Comparison of ENCODE assay signal across 8 cellular contexts in the genomic region with DNA sequence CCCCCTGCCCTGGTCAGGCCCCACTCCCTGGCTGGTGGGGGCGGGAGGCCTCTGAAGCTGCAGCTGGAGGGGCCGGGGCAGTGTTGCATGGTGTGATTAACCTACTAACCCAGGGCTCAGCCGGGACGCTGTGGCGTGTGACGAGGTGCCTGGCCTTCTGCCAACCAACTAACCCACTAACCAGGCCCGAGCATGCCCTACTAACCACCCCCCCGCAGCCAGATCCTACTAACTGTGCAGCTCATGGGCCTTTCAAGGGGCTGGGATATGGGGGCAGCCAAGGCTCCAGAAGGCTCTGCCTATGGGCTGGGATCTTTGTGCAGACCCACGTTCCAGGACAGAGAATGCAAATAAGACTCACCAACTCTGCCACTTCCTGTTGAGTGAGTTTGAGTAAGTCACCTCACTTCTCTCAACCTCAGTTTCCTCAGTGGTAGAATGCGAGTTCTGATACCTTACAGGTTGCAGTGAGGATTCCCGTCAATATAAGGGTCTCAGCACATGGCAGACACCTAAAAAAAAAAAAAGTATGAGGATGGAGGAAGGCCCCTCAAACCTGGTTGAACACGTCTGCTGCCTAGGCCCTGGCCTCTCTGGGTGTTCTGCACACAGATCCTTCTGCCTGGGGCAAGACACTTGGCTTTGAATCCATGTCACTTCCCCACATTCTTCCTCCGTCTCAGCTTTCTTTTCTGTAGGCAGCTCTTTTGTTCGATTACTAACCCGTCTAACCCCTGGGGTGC. TPM values are rescaled to one million over a fixed set of nuclear protein-coding genes. Genes with fewer than 3 reads are reported as not detected.
DNase-seq lines count a peak whose midpoint lies in the region; ATAC-seq and TF ChIP-seq lines count a peak whose summit lies in the region.

No MANE protein-coding gene starts in this region.

- peak overlapping the region; percentile 94 to 98 for H3K27ac ChIP-seq in lung (ENCODE audit: low read depth in 1 of 2, low read length in 1 of 2)

- 55 to 71% methylated on average over 15 of the region's 15 CpGs for WGBS in lung, 2 donors

- H3K4me1 ChIP-seq in lung (ENCODE audit: control insufficient read depth in 2 of 2, insufficient read depth in 2 of 2, low read length in 2 of 2), result peaks cover 6 to 19% of the 10 kb centered on the region in 2 donors

- no peaks in the 10 kb centered on the region for H3K36me3 ChIP-seq in lung (ENCODE audit: control insufficient read depth in 2 of 2, insufficient read depth in 2 of 2, low read length in 2 of 2)

- DNase-seq in RPMI7951 (ENCODE audit: low read depth) (peak; percentile 41), lung (ENCODE audit: low spot score) (no peak), NCI-H82 treated with DMSO at 0.1 percent for 48 hours (lab: John Stamatoyannopoulos, UW; ENCODE audit: unreplicated experiment) (no peak), GOT3 (lab: John Stamatoyannopoulos, UW) (no peak), NCI-H1436 treated with DMSO at 0.1 percent for 48 hours (lab: John Stamatoyannopoulos, UW) (no peak)
- DNase-seq in activated naive CD4-positive, alpha-beta T cell treated with anti-CD3 and anti-CD28 coated beads, Interleukin-2, amount 10 ng/mL, durations not matched to agents 7 days and 5 days, result peak; percentile 72
- peak; percentile 51 for DNase-seq in stimulated activated CD8-positive, alpha-beta memory T cell treated with anti-CD3 and anti-CD28 coated beads, Interleukin-4, amount 100 ng/mL, for 24 hours (ENCODE audit: low read depth)

- no peaks in the 10 kb centered on the region for H3K27me3 ChIP-seq in lung (ENCODE audit: control insufficient read depth, insufficient read depth)

- no peak for TF ChIP-seq CTCF in lung (IDR thresholded peaks at IDR 0.05; ENCODE audit: control extremely low read depth, extremely low read depth)

- peaks cover 68% of the 10 kb centered on the region for H3K4me1 Mint-ChIP-seq in activated naive CD4-positive, alpha-beta T cell treated with anti-CD3 and anti-CD28 coated beads, Interleukin-2, amount 10 ng/mL, durations not matched to agents 7 days and 5 days

- H3K27me3 Mint-ChIP-seq in activated naive CD4-positive, alpha-beta T cell treated with anti-CD3 and anti-CD28 coated beads, Interleukin-2, amount 10 ng/mL, durations not matched to agents 7 days and 5 days, result no peaks in the 10 kb centered on the region

- peaks cover 45% of the 10 kb centered on the region for H3K36me3 Mint-ChIP-seq in activated naive CD4-positive, alpha-beta T cell treated with anti-CD3 and anti-CD28 coated beads, Interleukin-2, amount 10 ng/mL, durations not matched to agents 7 days and 5 days

- peak overlapping the region; percentile 98 for H3K27ac Mint-ChIP-seq in activated naive CD4-positive, alpha-beta T cell treated with anti-CD3 and anti-CD28 coated beads, Interleukin-2, amount 10 ng/mL, durations not matched to agents 7 days and 5 days

- ATAC-seq in GM19452 (IDR thresholded peaks at IDR 0.05; ENCODE audit: unreplicated experiment), result peak; percentile 29
- no peak for ATAC-seq in lung (ENCODE audit: insufficient read depth, low FRiP score)

- CTCF ChIA-PET in activated naive CD4-positive, alpha-beta T cell treated with anti-CD3 and anti-CD28 coated beads, Interleukin-2, amount 10 ng/mL, durations not matched to agents 7 days and 5 days (lab: Charles Lee), result interaction anchor here (1.0 to 2.1 kb wide), 6 partner anchors 14 to 193 kb away, joined by 3 to 7 read pairs (median 3); a partner anchor contains a TSS

- no peak overlapping the region for H3K4me3 ChIP-seq in lung

- no peaks in the 10 kb centered on the region for H3K9me3 Mint-ChIP-seq in activated naive CD4-positive, alpha-beta T cell treated with anti-CD3 and anti-CD28 coated beads, Interleukin-2, amount 10 ng/mL, durations not matched to agents 7 days and 5 days

- no peaks in the 10 kb centered on the region for H3K9me3 ChIP-seq in lung (ENCODE audit: control insufficient read depth in 2 of 2, insufficient read depth in 1 of 2, low read length in 1 of 2)

- peak overlapping the region; percentile 93 for H3K4me3 Mint-ChIP-seq in activated naive CD4-positive, alpha-beta T cell treated with anti-CD3 and anti-CD28 coated beads, Interleukin-2, amount 10 ng/mL, durations not matched to agents 7 days and 5 days

RNA-seq across cellular contexts. Expression of a gene that starts 14.1 kb away (rescaled TPM):
- total RNA-seq in RPMI7951 (2014; rRNA removed; shearing (Covaris generic)), result 0.39 and 0.48 TPM in 2 replicates
- 1 to 10 TPM; 4.6 to 5.0 TPM for total RNA-seq in lung
- polyA plus RNA-seq in lung, result 1 to 10 TPM; 1.7 to 5.4 TPM

RNA-seq across cellular contexts. Expression of a gene that starts 49.7 kb away (rescaled TPM):
- not detected in 2 replicates for total RNA-seq in RPMI7951 (2014; rRNA removed; shearing (Covaris generic))
- total RNA-seq in lung, result not detected
- under 1 TPM; 0.06 to 0.22 TPM for polyA plus RNA-seq in lung

RNA-seq across cellular contexts. Expression of a gene that starts 53.7 kb away (rescaled TPM):
- total RNA-seq in RPMI7951 (2014; rRNA removed; shearing (Covaris generic)), result 0.12 TPM in 1 of 2 replicates, not detected in the other
- under 1 TPM; 0.34 to 0.57 TPM for total RNA-seq in lung
- 1 to 10 TPM in 1 of 2 donors, under 1 TPM in 1; 0.14 to 1.1 TPM for polyA plus RNA-seq in lung

Comparison
In these comparisons a context has a peak if more than half of its experiments do, and no peak if none do; other contexts are left out.
1. DNase-seq: peak in RPMI7951 (single experiment), activated naive CD4-positive, alpha-beta T cell treated with anti-CD3 and anti-CD28 coated beads, Interleukin-2, amount 10 ng/mL, durations not matched to agents 7 days and 5 days (single experiment) and stimulated activated CD8-positive, alpha-beta memory T cell treated with anti-CD3 and anti-CD28 coated beads, Interleukin-4, amount 100 ng/mL, for 24 hours (single experiment); none in lung (single experiment), NCI-H82 treated with DMSO at 0.1 percent for 48 hours (single experiment), GOT3 (single experiment) and NCI-H1436 treated with DMSO at 0.1 percent for 48 hours (single experiment).